In genomic region chr1:197486948-197487347, GRCh38 we compare ENCODE assay signal across 16 cellular contexts.
DNase-seq lines count a peak whose midpoint lies in the region; ATAC-seq and TF ChIP-seq lines count a peak whose summit lies in the region.
"Had no signal": no experiment of that assay in that cellular context is flagged by ENCODE, and none has a peak within 500 bp of the region (broad histone marks: within the 10 kb centered on the region; RNA-seq: fewer than 3 reads in every experiment).

No MANE protein-coding gene starts in this region.

- H3K4me3 ChIP-seq in hepatocyte, result no peak overlapping the region

- no peaks in the 10 kb centered on the region for H4K20me1 ChIP-seq in hepatocyte (ENCODE audit: insufficient read depth, poor library complexity, severe bottlenecking)

- no peaks in the 10 kb centered on the region for H3K9me3 Mint-ChIP-seq in Calu3 (ENCODE audit: low read depth, unreplicated experiment)
- H3K9me3 Mint-ChIP-seq: T-helper 1 cell treated with Interleukin-12 subunit alpha and Interleukin-12 subunit beta and Interleukin-4 antibody, amounts not matched to agents 30 μg/mL and 1 μg/mL, for 36 hours had no signal

- H2AFZ ChIP-seq in hepatocyte, result no peak overlapping the region

- H3K36me3 Mint-ChIP-seq in Calu3 (ENCODE audit: insufficient read depth, unreplicated experiment), result peaks cover 6% of the 10 kb centered on the region

- H3K9me2 ChIP-seq in hepatocyte (replicated peaks; ENCODE audit: insufficient read depth), result no peaks in the 10 kb centered on the region

- no peak overlapping the region for H3K4me3 Mint-ChIP-seq in Calu3 (ENCODE audit: low read depth, unreplicated experiment)
- H3K4me3 Mint-ChIP-seq: naive thymus-derived CD4-positive, alpha-beta T cell; T-helper 1 cell treated with Interleukin-12 subunit alpha and Interleukin-12 subunit beta and Interleukin-4 antibody, amounts not matched to agents 30 μg/mL and 1 μg/mL, for 36 hours had no signal

- DNase-seq in Calu3, result peak; percentile 15
- peak; percentile 23 for DNase-seq in HT1080 (ENCODE audit: low read depth)
- peak; percentile 56 for DNase-seq in SHP77 treated with DMSO at 0.1 percent for 48 hours (lab: John Stamatoyannopoulos, UW)
- peak; percentile 20 for DNase-seq in hepatocyte (ENCODE audit: low spot score)
- DNase-seq: C1 segment of cervical spinal cord; cerebellar nuclear complex; islet precursor cell; naive thymus-derived CD4-positive, alpha-beta T cell; NCI-H1092 had no signal

- no peak overlapping the region for H3K27ac ChIP-seq in hepatocyte
- H3K27ac ChIP-seq: HL-60 had no signal

- H3K27ac Mint-ChIP-seq in Calu3 (ENCODE audit: unreplicated experiment), result no peak overlapping the region
- H3K27ac Mint-ChIP-seq: naive thymus-derived CD4-positive, alpha-beta T cell; T-helper 1 cell treated with Interleukin-12 subunit alpha and Interleukin-12 subunit beta and Interleukin-4 antibody, amounts not matched to agents 30 μg/mL and 1 μg/mL, for 36 hours had no signal

- no peaks in the 10 kb centered on the region for H3K36me3 ChIP-seq in hepatocyte (replicated peaks; ENCODE audit: insufficient read depth, low read depth)

- no peak overlapping the region for H3K4me2 ChIP-seq in hepatocyte

- H3K4me1 ChIP-seq in hepatocyte (ENCODE audit: insufficient read depth), result no peaks in the 10 kb centered on the region

- intact Hi-C loops in Calu3 (cut with micrococcal nuclease; ENCODE audit: unreplicated experiment), result no loop called here

- no peaks in the 10 kb centered on the region for H3K79me2 ChIP-seq in hepatocyte

- H3K27me3 ChIP-seq in hepatocyte, result no peaks in the 10 kb centered on the region

- ATAC-seq in HG03469 (IDR thresholded peaks at IDR 0.05; ENCODE audit: unreplicated experiment) (no peak), GM21825 (IDR thresholded peaks at IDR 0.05; ENCODE audit: unreplicated experiment) (no peak), GM18519 (IDR thresholded peaks at IDR 0.05; ENCODE audit: low FRiP score, unreplicated experiment) (no peak), GM19035 (IDR thresholded peaks at IDR 0.05; ENCODE audit: unreplicated experiment) (no peak)
- ATAC-seq: naive thymus-derived CD4-positive, alpha-beta T cell; sciatic nerve had no signal

- 70% methylated on average over 2 of the region's 2 CpGs for WGBS in hepatocyte (ENCODE audit: low lambda C conversion rate, missing lambda C conversion rate)

- no TSS peak for BruUV-seq in Calu3 (replicated peaks; lab: Mats Ljungman, UMichigan)

- CTCF ChIA-PET in Calu3 (lab: Charles Lee), result interaction anchor here (0.6 kb wide), 1 partner anchor 197 kb away, joined by 3 read pairs; no protein-coding TSS in a partner anchor

- H3K4me1 Mint-ChIP-seq in Calu3 (ENCODE audit: low read depth, unreplicated experiment), result peaks cover 18% of the 10 kb centered on the region

- TF ChIP-seq CTCF in Calu3 (IDR thresholded peaks at IDR 0.05; ENCODE audit: unreplicated experiment) (no peak), hepatocyte (IDR thresholded peaks at IDR 0.05; ENCODE audit: poor library complexity) (no peak)

- no peaks in the 10 kb centered on the region for H3K27me3 Mint-ChIP-seq in Calu3 (ENCODE audit: unreplicated experiment)

- no peaks in the 10 kb centered on the region for H3K9me3 ChIP-seq in hepatocyte (ENCODE audit: low read depth)
